ENCODE assay signal across 1 cellular context in the genomic region with DNA sequence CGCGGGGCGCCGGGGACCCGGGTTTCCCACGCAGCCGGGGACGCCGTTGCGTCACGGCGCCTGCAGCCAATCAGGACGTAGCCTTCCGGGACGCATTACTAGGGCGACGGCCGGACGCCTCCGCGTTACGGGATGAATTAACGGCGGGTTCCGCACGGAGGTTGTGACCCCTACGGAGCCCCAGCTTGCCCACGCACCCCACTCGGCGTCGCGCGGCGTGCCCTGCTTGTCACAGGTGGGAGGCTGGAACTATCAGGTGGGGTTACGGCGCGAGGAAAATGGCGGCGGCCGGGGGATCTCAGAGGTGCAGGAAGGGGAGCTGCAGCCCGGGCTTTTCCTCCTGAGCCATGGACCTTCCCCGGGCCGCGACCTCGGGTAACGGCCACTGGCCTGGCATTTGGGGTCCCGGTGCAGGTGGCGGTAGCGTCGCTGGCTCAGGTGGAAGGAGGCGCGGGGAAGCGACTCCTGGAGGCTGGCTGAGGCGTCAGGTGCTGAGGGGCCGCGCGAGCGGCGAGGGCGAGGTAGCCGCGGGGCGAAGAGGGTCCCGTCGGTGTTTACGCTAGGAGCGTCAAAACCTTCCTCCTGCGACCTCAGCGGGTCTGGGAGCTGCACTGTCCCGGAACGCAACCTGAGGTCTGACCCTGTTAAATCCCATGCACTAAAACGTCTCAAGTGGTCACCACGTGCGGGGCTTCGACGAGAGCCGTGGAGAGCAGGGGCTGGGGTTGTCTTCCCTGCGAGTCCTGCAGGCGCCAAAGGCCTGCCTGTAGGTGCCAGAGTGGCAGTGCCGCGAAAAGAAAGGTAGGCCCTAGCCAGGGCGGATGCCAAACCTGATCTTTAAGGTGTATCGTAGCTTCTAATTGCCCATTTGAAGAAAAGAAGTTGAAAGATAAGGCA.
TF ChIP-seq lines count a peak whose summit lies in the region.

A gene (plus strand): TSS at position 98 of the 897 bp plus-strand sequence. CDS start 78,345 bp downstream, outside the sequence.

TF ChIP-seq in HepG2, 621 proteins besides CTCF, POLR2A, EP300 and RAD21 (continued from another document and continues in another):
- TF ChIP-seq, protein P1, sequence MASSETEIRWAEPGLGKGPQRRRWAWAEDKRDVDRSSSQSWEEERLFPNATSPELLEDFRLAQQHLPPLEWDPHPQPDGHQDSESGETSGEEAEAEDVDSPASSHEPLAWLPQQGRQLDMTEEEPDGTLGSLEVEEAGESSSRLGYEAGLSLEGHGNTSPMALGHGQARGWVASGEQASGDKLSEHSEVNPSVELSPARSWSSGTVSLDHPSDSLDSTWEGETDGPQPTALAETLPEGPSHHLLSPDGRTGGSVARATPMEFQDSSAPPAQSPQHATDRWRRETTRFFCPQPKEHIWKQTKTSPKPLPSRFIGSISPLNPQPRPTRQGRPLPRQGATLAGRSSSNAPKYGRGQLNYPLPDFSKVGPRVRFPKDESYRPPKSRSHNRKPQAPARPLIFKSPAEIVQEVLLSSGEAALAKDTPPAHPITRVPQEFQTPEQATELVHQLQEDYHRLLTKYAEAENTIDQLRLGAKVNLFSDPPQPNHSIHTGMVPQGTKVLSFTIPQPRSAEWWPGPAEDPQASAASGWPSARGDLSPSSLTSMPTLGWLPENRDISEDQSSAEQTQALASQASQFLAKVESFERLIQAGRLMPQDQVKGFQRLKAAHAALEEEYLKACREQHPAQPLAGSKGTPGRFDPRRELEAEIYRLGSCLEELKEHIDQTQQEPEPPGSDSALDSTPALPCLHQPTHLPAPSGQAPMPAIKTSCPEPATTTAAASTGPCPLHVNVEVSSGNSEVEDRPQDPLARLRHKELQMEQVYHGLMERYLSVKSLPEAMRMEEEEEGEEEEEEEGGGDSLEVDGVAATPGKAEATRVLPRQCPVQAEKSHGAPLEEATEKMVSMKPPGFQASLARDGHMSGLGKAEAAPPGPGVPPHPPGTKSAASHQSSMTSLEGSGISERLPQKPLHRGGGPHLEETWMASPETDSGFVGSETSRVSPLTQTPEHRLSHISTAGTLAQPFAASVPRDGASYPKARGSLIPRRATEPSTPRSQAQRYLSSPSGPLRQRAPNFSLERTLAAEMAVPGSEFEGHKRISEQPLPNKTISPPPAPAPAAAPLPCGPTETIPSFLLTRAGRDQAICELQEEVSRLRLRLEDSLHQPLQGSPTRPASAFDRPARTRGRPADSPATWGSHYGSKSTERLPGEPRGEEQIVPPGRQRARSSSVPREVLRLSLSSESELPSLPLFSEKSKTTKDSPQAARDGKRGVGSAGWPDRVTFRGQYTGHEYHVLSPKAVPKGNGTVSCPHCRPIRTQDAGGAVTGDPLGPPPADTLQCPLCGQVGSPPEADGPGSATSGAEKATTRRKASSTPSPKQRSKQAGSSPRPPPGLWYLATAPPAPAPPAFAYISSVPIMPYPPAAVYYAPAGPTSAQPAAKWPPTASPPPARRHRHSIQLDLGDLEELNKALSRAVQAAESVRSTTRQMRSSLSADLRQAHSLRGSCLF (CRISPR knock-in tag; IDR thresholded peaks at IDR 0.05; ENCODE audit: borderline replicate concordance): peak; percentile 94; the same call in 1 of the 2 replicates
- TF ChIP-seq, protein P2, sequence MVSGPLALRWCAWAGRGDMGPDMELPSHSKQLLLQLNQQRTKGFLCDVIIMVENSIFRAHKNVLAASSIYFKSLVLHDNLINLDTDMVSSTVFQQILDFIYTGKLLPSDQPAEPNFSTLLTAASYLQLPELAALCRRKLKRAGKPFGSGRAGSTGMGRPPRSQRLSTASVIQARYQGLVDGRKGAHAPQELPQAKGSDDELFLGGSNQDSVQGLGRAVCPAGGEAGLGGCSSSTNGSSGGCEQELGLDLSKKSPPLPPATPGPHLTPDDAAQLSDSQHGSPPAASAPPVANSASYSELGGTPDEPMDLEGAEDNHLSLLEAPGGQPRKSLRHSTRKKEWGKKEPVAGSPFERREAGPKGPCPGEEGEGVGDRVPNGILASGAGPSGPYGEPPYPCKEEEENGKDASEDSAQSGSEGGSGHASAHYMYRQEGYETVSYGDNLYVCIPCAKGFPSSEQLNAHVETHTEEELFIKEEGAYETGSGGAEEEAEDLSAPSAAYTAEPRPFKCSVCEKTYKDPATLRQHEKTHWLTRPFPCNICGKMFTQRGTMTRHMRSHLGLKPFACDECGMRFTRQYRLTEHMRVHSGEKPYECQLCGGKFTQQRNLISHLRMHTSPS (CRISPR knock-in tag; IDR thresholded peaks at IDR 0.05; ENCODE audit: low read depth): peak; percentile 49
- TF ChIP-seq HMGA1 (CRISPR knock-in tag; conservative IDR thresholded peaks at IDR 0.05): no peak
- TF ChIP-seq SRSF4 (IDR thresholded peaks at IDR 0.05; ENCODE audit: low read depth, low read length, poor library complexity, severe bottlenecking): no peak
- TF ChIP-seq, protein P3, sequence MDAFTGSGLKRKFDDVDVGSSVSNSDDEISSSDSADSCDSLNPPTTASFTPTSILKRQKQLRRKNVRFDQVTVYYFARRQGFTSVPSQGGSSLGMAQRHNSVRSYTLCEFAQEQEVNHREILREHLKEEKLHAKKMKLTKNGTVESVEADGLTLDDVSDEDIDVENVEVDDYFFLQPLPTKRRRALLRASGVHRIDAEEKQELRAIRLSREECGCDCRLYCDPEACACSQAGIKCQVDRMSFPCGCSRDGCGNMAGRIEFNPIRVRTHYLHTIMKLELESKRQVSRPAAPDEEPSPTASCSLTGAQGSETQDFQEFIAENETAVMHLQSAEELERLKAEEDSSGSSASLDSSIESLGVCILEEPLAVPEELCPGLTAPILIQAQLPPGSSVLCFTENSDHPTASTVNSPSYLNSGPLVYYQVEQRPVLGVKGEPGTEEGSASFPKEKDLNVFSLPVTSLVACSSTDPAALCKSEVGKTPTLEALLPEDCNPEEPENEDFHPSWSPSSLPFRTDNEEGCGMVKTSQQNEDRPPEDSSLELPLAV (CRISPR knock-in tag; conservative IDR thresholded peaks at IDR 0.05; ENCODE audit: low read depth): no peak
- TF ChIP-seq AGO1 (IDR thresholded peaks at IDR 0.05; ENCODE audit: low read depth, low read length, poor library complexity, severe bottlenecking): no peak
- peak; percentile 93 for TF ChIP-seq CHCHD3 (CRISPR knock-in tag; IDR thresholded peaks at IDR 0.05)
- TF ChIP-seq, protein P4, sequence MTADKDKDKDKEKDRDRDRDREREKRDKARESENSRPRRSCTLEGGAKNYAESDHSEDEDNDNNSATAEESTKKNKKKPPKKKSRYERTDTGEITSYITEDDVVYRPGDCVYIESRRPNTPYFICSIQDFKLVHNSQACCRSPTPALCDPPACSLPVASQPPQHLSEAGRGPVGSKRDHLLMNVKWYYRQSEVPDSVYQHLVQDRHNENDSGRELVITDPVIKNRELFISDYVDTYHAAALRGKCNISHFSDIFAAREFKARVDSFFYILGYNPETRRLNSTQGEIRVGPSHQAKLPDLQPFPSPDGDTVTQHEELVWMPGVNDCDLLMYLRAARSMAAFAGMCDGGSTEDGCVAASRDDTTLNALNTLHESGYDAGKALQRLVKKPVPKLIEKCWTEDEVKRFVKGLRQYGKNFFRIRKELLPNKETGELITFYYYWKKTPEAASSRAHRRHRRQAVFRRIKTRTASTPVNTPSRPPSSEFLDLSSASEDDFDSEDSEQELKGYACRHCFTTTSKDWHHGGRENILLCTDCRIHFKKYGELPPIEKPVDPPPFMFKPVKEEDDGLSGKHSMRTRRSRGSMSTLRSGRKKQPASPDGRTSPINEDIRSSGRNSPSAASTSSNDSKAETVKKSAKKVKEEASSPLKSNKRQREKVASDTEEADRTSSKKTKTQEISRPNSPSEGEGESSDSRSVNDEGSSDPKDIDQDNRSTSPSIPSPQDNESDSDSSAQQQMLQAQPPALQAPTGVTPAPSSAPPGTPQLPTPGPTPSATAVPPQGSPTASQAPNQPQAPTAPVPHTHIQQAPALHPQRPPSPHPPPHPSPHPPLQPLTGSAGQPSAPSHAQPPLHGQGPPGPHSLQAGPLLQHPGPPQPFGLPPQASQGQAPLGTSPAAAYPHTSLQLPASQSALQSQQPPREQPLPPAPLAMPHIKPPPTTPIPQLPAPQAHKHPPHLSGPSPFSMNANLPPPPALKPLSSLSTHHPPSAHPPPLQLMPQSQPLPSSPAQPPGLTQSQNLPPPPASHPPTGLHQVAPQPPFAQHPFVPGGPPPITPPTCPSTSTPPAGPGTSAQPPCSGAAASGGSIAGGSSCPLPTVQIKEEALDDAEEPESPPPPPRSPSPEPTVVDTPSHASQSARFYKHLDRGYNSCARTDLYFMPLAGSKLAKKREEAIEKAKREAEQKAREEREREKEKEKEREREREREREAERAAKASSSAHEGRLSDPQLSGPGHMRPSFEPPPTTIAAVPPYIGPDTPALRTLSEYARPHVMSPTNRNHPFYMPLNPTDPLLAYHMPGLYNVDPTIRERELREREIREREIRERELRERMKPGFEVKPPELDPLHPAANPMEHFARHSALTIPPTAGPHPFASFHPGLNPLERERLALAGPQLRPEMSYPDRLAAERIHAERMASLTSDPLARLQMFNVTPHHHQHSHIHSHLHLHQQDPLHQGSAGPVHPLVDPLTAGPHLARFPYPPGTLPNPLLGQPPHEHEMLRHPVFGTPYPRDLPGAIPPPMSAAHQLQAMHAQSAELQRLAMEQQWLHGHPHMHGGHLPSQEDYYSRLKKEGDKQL (CRISPR knock-in tag; IDR thresholded peaks at IDR 0.05; ENCODE audit: low read depth): no peak
- peak; percentile 82 for TF ChIP-seq SRSF1 (optimal IDR thresholded peaks at IDR 0.05; ENCODE audit: low read depth, low read length)
- TF ChIP-seq PHF8 (CRISPR knock-in tag; IDR thresholded peaks at IDR 0.05): peak; percentile 95
- TF ChIP-seq KLF6 (CRISPR knock-in tag; IDR thresholded peaks at IDR 0.05): peak; percentile 94; the same call in 1 of the 2 replicates
- peak; percentile 72; the same call in 1 of the 2 replicates for TF ChIP-seq ZNF619 (CRISPR knock-in tag; IDR thresholded peaks at IDR 0.05)
- TF ChIP-seq, protein P5, sequence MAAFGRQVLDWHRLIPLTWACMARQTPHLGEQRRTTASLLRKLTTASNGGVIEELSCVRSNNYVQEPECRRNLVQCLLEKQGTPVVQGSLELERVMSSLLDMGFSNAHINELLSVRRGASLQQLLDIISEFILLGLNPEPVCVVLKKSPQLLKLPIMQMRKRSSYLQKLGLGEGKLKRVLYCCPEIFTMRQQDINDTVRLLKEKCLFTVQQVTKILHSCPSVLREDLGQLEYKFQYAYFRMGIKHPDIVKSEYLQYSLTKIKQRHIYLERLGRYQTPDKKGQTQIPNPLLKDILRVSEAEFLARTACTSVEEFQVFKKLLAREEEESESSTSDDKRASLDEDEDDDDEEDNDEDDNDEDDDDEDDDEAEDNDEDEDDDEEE (CRISPR knock-in tag; IDR thresholded peaks at IDR 0.05): peak; percentile 99
- TF ChIP-seq, protein P6, sequence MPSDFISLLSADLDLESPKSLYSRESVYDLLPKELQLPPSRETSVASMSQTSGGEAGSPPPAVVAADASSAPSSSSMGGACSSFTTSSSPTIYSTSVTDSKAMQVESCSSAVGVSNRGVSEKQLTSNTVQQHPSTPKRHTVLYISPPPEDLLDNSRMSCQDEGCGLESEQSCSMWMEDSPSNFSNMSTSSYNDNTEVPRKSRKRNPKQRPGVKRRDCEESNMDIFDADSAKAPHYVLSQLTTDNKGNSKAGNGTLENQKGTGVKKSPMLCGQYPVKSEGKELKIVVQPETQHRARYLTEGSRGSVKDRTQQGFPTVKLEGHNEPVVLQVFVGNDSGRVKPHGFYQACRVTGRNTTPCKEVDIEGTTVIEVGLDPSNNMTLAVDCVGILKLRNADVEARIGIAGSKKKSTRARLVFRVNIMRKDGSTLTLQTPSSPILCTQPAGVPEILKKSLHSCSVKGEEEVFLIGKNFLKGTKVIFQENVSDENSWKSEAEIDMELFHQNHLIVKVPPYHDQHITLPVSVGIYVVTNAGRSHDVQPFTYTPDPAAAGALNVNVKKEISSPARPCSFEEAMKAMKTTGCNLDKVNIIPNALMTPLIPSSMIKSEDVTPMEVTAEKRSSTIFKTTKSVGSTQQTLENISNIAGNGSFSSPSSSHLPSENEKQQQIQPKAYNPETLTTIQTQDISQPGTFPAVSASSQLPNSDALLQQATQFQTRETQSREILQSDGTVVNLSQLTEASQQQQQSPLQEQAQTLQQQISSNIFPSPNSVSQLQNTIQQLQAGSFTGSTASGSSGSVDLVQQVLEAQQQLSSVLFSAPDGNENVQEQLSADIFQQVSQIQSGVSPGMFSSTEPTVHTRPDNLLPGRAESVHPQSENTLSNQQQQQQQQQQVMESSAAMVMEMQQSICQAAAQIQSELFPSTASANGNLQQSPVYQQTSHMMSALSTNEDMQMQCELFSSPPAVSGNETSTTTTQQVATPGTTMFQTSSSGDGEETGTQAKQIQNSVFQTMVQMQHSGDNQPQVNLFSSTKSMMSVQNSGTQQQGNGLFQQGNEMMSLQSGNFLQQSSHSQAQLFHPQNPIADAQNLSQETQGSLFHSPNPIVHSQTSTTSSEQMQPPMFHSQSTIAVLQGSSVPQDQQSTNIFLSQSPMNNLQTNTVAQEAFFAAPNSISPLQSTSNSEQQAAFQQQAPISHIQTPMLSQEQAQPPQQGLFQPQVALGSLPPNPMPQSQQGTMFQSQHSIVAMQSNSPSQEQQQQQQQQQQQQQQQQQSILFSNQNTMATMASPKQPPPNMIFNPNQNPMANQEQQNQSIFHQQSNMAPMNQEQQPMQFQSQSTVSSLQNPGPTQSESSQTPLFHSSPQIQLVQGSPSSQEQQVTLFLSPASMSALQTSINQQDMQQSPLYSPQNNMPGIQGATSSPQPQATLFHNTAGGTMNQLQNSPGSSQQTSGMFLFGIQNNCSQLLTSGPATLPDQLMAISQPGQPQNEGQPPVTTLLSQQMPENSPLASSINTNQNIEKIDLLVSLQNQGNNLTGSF (CRISPR knock-in tag; IDR thresholded peaks at IDR 0.05): peak; percentile 99
- peak; percentile 82; the same call in 1 of the 2 replicates for TF ChIP-seq TGIF2 (CRISPR knock-in tag; IDR thresholded peaks at IDR 0.05)
- peak; percentile 86; the same call in 1 of the 2 replicates for TF ChIP-seq TOE1 (CRISPR knock-in tag; IDR thresholded peaks at IDR 0.05)
- TF ChIP-seq RFX3 (CRISPR knock-in tag; IDR thresholded peaks at IDR 0.05): peak; percentile 67
- TF ChIP-seq, protein P7, sequence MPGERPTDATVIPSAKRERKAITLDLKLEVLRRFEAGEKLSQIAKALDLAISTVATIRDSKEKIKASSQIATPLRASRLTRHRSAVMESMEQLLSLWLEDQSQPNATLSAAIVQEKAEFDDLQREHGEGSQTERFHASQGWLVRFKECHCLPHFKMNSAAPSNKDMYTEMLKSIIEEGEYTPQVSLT (CRISPR knock-in tag; IDR thresholded peaks at IDR 0.05; ENCODE audit: borderline replicate concordance, low read depth): peak; percentile 96; the same call in 1 of the 2 replicates
- TF ChIP-seq SCMH1 (CRISPR knock-in tag; IDR thresholded peaks at IDR 0.05; ENCODE audit: borderline replicate concordance): no peak
- TF ChIP-seq, protein P8, sequence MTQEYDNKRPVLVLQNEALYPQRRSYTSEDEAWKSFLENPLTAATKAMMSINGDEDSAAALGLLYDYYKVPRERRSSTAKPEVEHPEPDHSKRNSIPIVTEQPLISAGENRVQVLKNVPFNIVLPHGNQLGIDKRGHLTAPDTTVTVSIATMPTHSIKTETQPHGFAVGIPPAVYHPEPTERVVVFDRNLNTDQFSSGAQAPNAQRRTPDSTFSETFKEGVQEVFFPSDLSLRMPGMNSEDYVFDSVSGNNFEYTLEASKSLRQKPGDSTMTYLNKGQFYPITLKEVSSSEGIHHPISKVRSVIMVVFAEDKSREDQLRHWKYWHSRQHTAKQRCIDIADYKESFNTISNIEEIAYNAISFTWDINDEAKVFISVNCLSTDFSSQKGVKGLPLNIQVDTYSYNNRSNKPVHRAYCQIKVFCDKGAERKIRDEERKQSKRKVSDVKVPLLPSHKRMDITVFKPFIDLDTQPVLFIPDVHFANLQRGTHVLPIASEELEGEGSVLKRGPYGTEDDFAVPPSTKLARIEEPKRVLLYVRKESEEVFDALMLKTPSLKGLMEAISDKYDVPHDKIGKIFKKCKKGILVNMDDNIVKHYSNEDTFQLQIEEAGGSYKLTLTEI (CRISPR knock-in tag; conservative IDR thresholded peaks at IDR 0.05): no peak; the same call in 1 of the 2 replicates
- no peak for TF ChIP-seq PLRG1 (conservative IDR thresholded peaks at IDR 0.05)
